Comparison of ENCODE assay signal across 21 cellular contexts in genomic region chr19:33098023-33098652, GRCh38. TPM values are rescaled to one million over a fixed set of nuclear protein-coding genes. Genes with fewer than 3 reads are reported as not detected.
A peak's percentile ranks its signal among the peaks of the same experiment; 100 is the strongest.
DNase-seq lines count a peak whose midpoint lies in the region; ATAC-seq, FAIRE-seq and TF ChIP-seq lines count a peak whose summit lies in the region.
"Had no signal": no experiment of that assay in that cellular context is flagged by ENCODE, and none has a peak within 500 bp of the region (broad histone marks: within the 10 kb centered on the region; RNA-seq: fewer than 3 reads in every experiment).

No MANE protein-coding gene starts in this region.

- H3K4me3 ChIP-seq in MG63 (no peak overlapping the region), bronchial epithelial cell (ENCODE audit: low read depth, low read length) (no peak overlapping the region), liver (ENCODE audit: low read depth in 1 of 3, low read length in 3 of 3) (no peak overlapping the region), ascending aorta (no peak overlapping the region)
- H3K4me3 ChIP-seq: GM23248, lung had no signal

- intact Hi-C loops in ascending aorta (cut with DNase I) = no loop called here

- peaks cover 59% of the 10 kb centered on the region for H3K36me3 ChIP-seq in MG63
- H3K36me3 ChIP-seq in bronchial epithelial cell (ENCODE audit: control insufficient read depth, insufficient read depth, low read length) = peaks cover 12% of the 10 kb centered on the region
- H3K36me3 ChIP-seq in liver (ENCODE audit: control insufficient read depth in 4 of 4, insufficient read depth in 3 of 4, low read depth in 1 of 4, low read length in 3 of 4) = peaks cover 10 to 59% (median 36%) of the 10 kb centered on the region in 4 donors
- peaks cover 55 to 82% of the 10 kb centered on the region in 2 donors for H3K36me3 ChIP-seq in ascending aorta

- H3K27ac ChIP-seq in liver (ENCODE audit: low read depth in 1 of 2, low read length in 2 of 2) (no peak overlapping the region), ascending aorta (no peak overlapping the region)
- H3K27ac ChIP-seq: GM23248, HL-60, VCaP had no signal

- TF ChIP-seq CTCF in bronchial epithelial cell (IDR thresholded peaks at IDR 0.05; ENCODE audit: insufficient read depth, low read length, severe bottlenecking) = no peak
- no peak for TF ChIP-seq CTCF in liver (IDR thresholded peaks at IDR 0.05; ENCODE audit: low read depth, low read length, missing input control)
- TF ChIP-seq CTCF in ascending aorta (IDR thresholded peaks at IDR 0.05) = no peak

- 78% methylated on average over 5 of the region's 5 CpGs for WGBS in liver

- H3K27me3 ChIP-seq in MG63 (no peaks in the 10 kb centered on the region), bronchial epithelial cell (ENCODE audit: control insufficient read depth, insufficient read depth, low read length) (no peaks in the 10 kb centered on the region), liver (ENCODE audit: control insufficient read depth in 4 of 4, insufficient read depth in 4 of 4, low read length in 3 of 4) (no peaks in the 10 kb centered on the region), ascending aorta (no peaks in the 10 kb centered on the region)

- FAIRE-seq in bronchial epithelial cell (lab: Jason Lieb, UNC) = peak; percentile 32

- H3K9ac ChIP-seq in liver (ENCODE audit: low read depth in 1 of 2, low read length in 2 of 2) = no peak overlapping the region
- H3K9ac ChIP-seq: GM23248 had no signal

- ATAC-seq in GM18909 (IDR thresholded peaks at IDR 0.05; ENCODE audit: poor library complexity, unreplicated experiment) (no peak), GM18861 (IDR thresholded peaks at IDR 0.05; ENCODE audit: unreplicated experiment) (no peak)
- ATAC-seq: SK-N-SH treated with all-trans-retinoic acid at 6 μM for 48 hours had no signal

- DNase-seq in Caki2 (ENCODE audit: low read depth) (peak; percentile 83), MG63 (peak; percentile 20), bronchial epithelial cell (ENCODE audit: low read depth) (peak; percentile 88), ascending aorta (ENCODE audit: low spot score in 2 of 2) (no peak), SHP77 (lab: John Stamatoyannopoulos, UW) (no peak)
- DNase-seq: activated CD4-positive, alpha-beta memory T cell treated with anti-CD3 and anti-CD28 coated beads for 36 hours; central memory CD4-positive, alpha-beta T cell; EL; foreskin melanocyte; GM23248; Karpas-422; NCI-H1694; NCI-H510A treated with DMSO at 0.1 percent for 48 hours had no signal

- H3K4me1 ChIP-seq in liver (ENCODE audit: control insufficient read depth in 4 of 4, insufficient read depth in 4 of 4, low read length in 3 of 4) (no peaks in the 10 kb centered on the region), ascending aorta (no peaks in the 10 kb centered on the region)

- peak in 1 of 2 donors; percentile 40 for TF ChIP-seq RAD21 in liver (IDR thresholded peaks at IDR 0.05)

- no peaks in the 10 kb centered on the region for H3K9me3 ChIP-seq in MG63
- no peaks in the 10 kb centered on the region for H3K9me3 ChIP-seq in liver (ENCODE audit: control insufficient read depth in 4 of 4, low read length in 3 of 4)
- H3K9me3 ChIP-seq in ascending aorta = no peaks in the 10 kb centered on the region

- in situ Hi-C loops in Caki2 (cut with HindIII; ENCODE audit: low pct_unique_long_range_greater_than_20kb, low sequenced_read_pairs) = no loop called here

TF ChIP-seq in liver, 16 proteins besides CTCF, POLR2A, EP300 and RAD21:
- no peak for TF ChIP-seq TAF1 (conservative IDR thresholded peaks at IDR 0.05)
- no peak for TF ChIP-seq YY1 (IDR thresholded peaks at IDR 0.05)
- TF ChIP-seq REST (IDR thresholded peaks at IDR 0.05) = no peak
- TF ChIP-seq RXRA (IDR thresholded peaks at IDR 0.05) = peak; percentile 16 to 33
- TF ChIP-seq EGR1 (IDR thresholded peaks at IDR 0.05; ENCODE audit: low read depth in 2 of 2) = no peak
- no peak for TF ChIP-seq ATF3 (IDR thresholded peaks at IDR 0.05)
- TF ChIP-seq ZBTB33 (IDR thresholded peaks at IDR 0.05) = no peak
- TF ChIP-seq GABPA (IDR thresholded peaks at IDR 0.05 in 1 of 2, conservative IDR thresholded peaks at IDR 0.05 in 1 of 2) = no peak
- no peak for TF ChIP-seq JUND (IDR thresholded peaks at IDR 0.05)
- TF ChIP-seq FOXA1 (IDR thresholded peaks at IDR 0.05) = no peak
- peak in 1 of 2 donors; percentile 14 for TF ChIP-seq HNF4A (conservative IDR thresholded peaks at IDR 0.05)
- no peak for TF ChIP-seq HNF4G (IDR thresholded peaks at IDR 0.05)
- TF ChIP-seq MAX (IDR thresholded peaks at IDR 0.05) = no peak
- TF ChIP-seq SP1 (IDR thresholded peaks at IDR 0.05) = no peak
- TF ChIP-seq FOXA2 (IDR thresholded peaks at IDR 0.05) = no peak
- peak; percentile 86 for TF ChIP-seq NR2F2 (IDR thresholded peaks at IDR 0.05)
TF ChIP-seq in liver: peak in this region for 3.

RNA-seq across cellular contexts. Expression of gene GPATCH1, which starts 17.2 kb away (rescaled TPM):
- total RNA-seq in Caki2 (2014; rRNA removed; shearing (Covaris generic); ENCODE audit: low replicate concordance) = 4.5 and 5.4 TPM in 2 replicates
- total RNA-seq in MG63 (2014; rRNA removed; shearing (Covaris generic); ENCODE audit: low replicate concordance) = 6.4 and 6.5 TPM in 2 replicates
- 6.3 and 8.2 TPM in 2 replicates for total RNA-seq in bronchial epithelial cell
- 1 to 10 TPM; 4.1 to 5.2 TPM for total RNA-seq in liver
- polyA plus RNA-seq in liver = 1 to 10 TPM; 2.5 to 3.1 TPM
- total RNA-seq in ascending aorta = 4.4 TPM

RNA-seq across cellular contexts. Expression of gene RHPN2, which starts 33.5 kb away (rescaled TPM):
- total RNA-seq in Caki2 (2014; rRNA removed; shearing (Covaris generic); ENCODE audit: low replicate concordance) = 92.1 and 98.3 TPM in 2 replicates
- total RNA-seq in MG63 (2014; rRNA removed; shearing (Covaris generic); ENCODE audit: low replicate concordance) = 8.9 and 18.6 TPM in 2 replicates
- 16.3 and 22.1 TPM in 2 replicates for total RNA-seq in bronchial epithelial cell
- total RNA-seq in liver = 10 to 100 TPM in 1 of 2 donors, 1 to 10 TPM in 1; 7.6 to 31.5 TPM
- 10 to 100 TPM in 1 of 2 donors, 1 to 10 TPM in 1; 9.2 to 10.5 TPM for polyA plus RNA-seq in liver
- total RNA-seq in ascending aorta = not detected

RNA-seq across cellular contexts. Expression of gene WDR88, which starts 33.8 kb away (rescaled TPM):
- total RNA-seq in Caki2 (2014; rRNA removed; shearing (Covaris generic); ENCODE audit: low replicate concordance) = not detected in 2 replicates
- not detected in 2 replicates for total RNA-seq in MG63 (2014; rRNA removed; shearing (Covaris generic); ENCODE audit: low replicate concordance)
- total RNA-seq in bronchial epithelial cell (not detected in 2 replicates), liver (under 1 TPM in 1 of 2 donors, not detected in 1; 0.08 TPM), ascending aorta (not detected)
- under 1 TPM in 1 of 2 donors, not detected in 1; 0.08 TPM for polyA plus RNA-seq in liver
- total RNA-seq: activated CD4-positive, alpha-beta memory T cell treated with anti-CD3 and anti-CD28 coated beads for 36 hours; GM23248; lung; subcutaneous adipose tissue had no signal
- polyA plus RNA-seq: lung had no signal

Comparison
In these comparisons a context has a peak if more than half of its experiments do, and no peak if none do; other contexts are left out.
1. DNase-seq: peak in Caki2 (single experiment), MG63 (single experiment) and bronchial epithelial cell (single experiment); none in ascending aorta (0 of 2) and SHP77 (0 of 2).